ENCODE assay signal across 8 cellular contexts in genomic region chr7:30134523-30135270, GRCh38. TPM values are rescaled to one million over a fixed set of nuclear protein-coding genes. Genes with fewer than 3 reads are reported as not detected.
DNase-seq lines count a peak whose midpoint lies in the region; ATAC-seq and TF ChIP-seq lines count a peak whose summit lies in the region.

MTURN (plus strand) TSS chr7:30134986; CDS start chr7:30135137, 151 bp downstream.

- TF ChIP-seq POLR2A in right lobe of liver (IDR thresholded peaks at IDR 0.05) = peak; percentile 49

- DNase-seq in BJ (ENCODE audit: low read depth) (no peak), NCI-H748 treated with DMSO at 0.1 percent for 48 hours (lab: John Stamatoyannopoulos, UW) (peak; percentile 80), right lobe of liver (peak; percentile 89 to 94 (median 90))
- DNase-seq in activated CD4-positive, alpha-beta memory T cell treated with anti-CD3 and anti-CD28 coated beads, Interleukin-2, amount 10 ng/mL, durations not matched to agents 7 days and 5 days = peak; percentile 86
- DNase-seq in stimulated activated CD4-positive, alpha-beta T cell treated with anti-CD3 and anti-CD28 coated beads, Interleukin-2, amount 100 ng/mL, for 48 hours = peak; percentile 77 to 81

- ATAC-seq in GM19372 (IDR thresholded peaks at IDR 0.05; ENCODE audit: low read depth, unreplicated experiment) (peak; percentile 82), HG03469 (IDR thresholded peaks at IDR 0.05; ENCODE audit: unreplicated experiment) (peak; percentile 79), right lobe of liver (peak; percentile 82 to 91 (median 88))

- H3K27me3 ChIP-seq in BJ (ENCODE audit: control insufficient read depth, insufficient read depth, low read length) (no peaks in the 10 kb centered on the region), duodenal mucosa (ENCODE audit: control insufficient read depth in 1 of 2, insufficient read depth in 2 of 2, low read length in 2 of 2) (no peaks in the 10 kb centered on the region), right lobe of liver (no peaks in the 10 kb centered on the region)

- H3K4me3 ChIP-seq in BJ (ENCODE audit: low read depth, low read length) (peak within 1 kb of the TSS; percentile 77), duodenal mucosa (ENCODE audit: low read depth in 1 of 2, low read length in 2 of 2) (peak within 1 kb of the TSS; percentile 84 to 89), right lobe of liver (peak within 1 kb of the TSS; percentile 66 to 89 (median 85))

- peak within 1 kb of the TSS; percentile 60 for H3K9ac ChIP-seq in duodenal mucosa (ENCODE audit: low read depth in 1 of 2, low read length in 2 of 2)

- H3K27ac Mint-ChIP-seq in activated CD4-positive, alpha-beta memory T cell treated with anti-CD3 and anti-CD28 coated beads, Interleukin-2, amount 10 ng/mL, durations not matched to agents 7 days and 5 days = peak within 1 kb of the TSS; percentile 47

- intact Hi-C loops in right lobe of liver (cut with DNase I) = no loop called here

- peak within 1 kb of the TSS; percentile 49 for H3K27ac ChIP-seq in duodenal mucosa (ENCODE audit: low read depth, low read length)
- peak within 1 kb of the TSS; percentile 47 to 84 (median 75) for H3K27ac ChIP-seq in right lobe of liver

- TF ChIP-seq CTCF in BJ (IDR thresholded peaks at IDR 0.05; ENCODE audit: insufficient read depth, low read depth, low read length) = no peak
- peak in 1 of 4 donors; percentile 25 for TF ChIP-seq CTCF in right lobe of liver (IDR thresholded peaks at IDR 0.05)

- WGBS in right lobe of liver (ENCODE audit: insufficient coverage, low coverage, low lambda C conversion rate, missing lambda C conversion rate) = under 1% methylated on average over 23 of the region's 98 CpGs

- no peaks in the 10 kb centered on the region for H3K9me3 Mint-ChIP-seq in activated CD4-positive, alpha-beta memory T cell treated with anti-CD3 and anti-CD28 coated beads, Interleukin-2, amount 10 ng/mL, durations not matched to agents 7 days and 5 days

- H3K36me3 Mint-ChIP-seq in activated CD4-positive, alpha-beta memory T cell treated with anti-CD3 and anti-CD28 coated beads, Interleukin-2, amount 10 ng/mL, durations not matched to agents 7 days and 5 days (ENCODE audit: low read depth) = no peaks in the 10 kb centered on the region

- peaks cover 5 to 13% of the 10 kb centered on the region in 2 donors for H3K4me1 ChIP-seq in duodenal mucosa (ENCODE audit: control insufficient read depth in 1 of 2, insufficient read depth in 2 of 2, low read length in 2 of 2)
- H3K4me1 ChIP-seq in right lobe of liver = peaks cover 0 to 6% (median 0%) of the 10 kb centered on the region in 4 donors

- H3K4me3 Mint-ChIP-seq in activated CD4-positive, alpha-beta memory T cell treated with anti-CD3 and anti-CD28 coated beads, Interleukin-2, amount 10 ng/mL, durations not matched to agents 7 days and 5 days = peak within 1 kb of the TSS; percentile 86

- CTCF ChIA-PET in BJ (lab: Yijun Ruan, JAX) = no interaction called here
- CTCF ChIA-PET in activated CD4-positive, alpha-beta memory T cell treated with anti-CD3 and anti-CD28 coated beads, Interleukin-2, amount 10 ng/mL, durations not matched to agents 7 days and 5 days (lab: Charles Lee) = interaction anchor here (1.2 to 1.6 kb wide), 3 partner anchors 12 to 375 kb away, joined by 3 to 4 read pairs (median 4); no protein-coding TSS in a partner anchor

- peaks cover 32% of the 10 kb centered on the region for H3K27me3 Mint-ChIP-seq in activated CD4-positive, alpha-beta memory T cell treated with anti-CD3 and anti-CD28 coated beads, Interleukin-2, amount 10 ng/mL, durations not matched to agents 7 days and 5 days

- H3K4me1 Mint-ChIP-seq in activated CD4-positive, alpha-beta memory T cell treated with anti-CD3 and anti-CD28 coated beads, Interleukin-2, amount 10 ng/mL, durations not matched to agents 7 days and 5 days = peaks cover 8% of the 10 kb centered on the region

- H3K36me3 ChIP-seq in BJ (ENCODE audit: control insufficient read depth, insufficient read depth, low read length) (no peaks in the 10 kb centered on the region), duodenal mucosa (ENCODE audit: control insufficient read depth in 1 of 2, insufficient read depth in 2 of 2, low read length in 2 of 2) (no peaks in the 10 kb centered on the region), right lobe of liver (no peaks in the 10 kb centered on the region)

- POLR2A ChIA-PET in BJ (lab: Charles Lee) = no interaction called here
- POLR2A ChIA-PET in activated CD4-positive, alpha-beta memory T cell treated with anti-CD3 and anti-CD28 coated beads, Interleukin-2, amount 10 ng/mL, durations not matched to agents 7 days and 5 days (lab: Charles Lee) = interaction anchor here (0.8 to 1.3 kb wide), 10 partner anchors 13 to 459 kb away, joined by 3 to 5 read pairs (median 3); partner anchors contain the start of gene NOD1

- H3K9me3 ChIP-seq in duodenal mucosa (ENCODE audit: control insufficient read depth in 1 of 2, low read length in 2 of 2) (no peaks in the 10 kb centered on the region), right lobe of liver (no peaks in the 10 kb centered on the region)

RNA-seq across cellular contexts. Expression of gene MTURN, which starts in this region (rescaled TPM):
- 7.0 and 9.2 TPM in 2 replicates for polyA plus RNA-seq in BJ (2011; rRNA removed)
- polyA minus RNA-seq in BJ (2011; rRNA and poly(A)+ RNA removed) = 3.7 TPM in 2 replicates
- 1 to 10 TPM; 2.3 to 2.7 TPM for total RNA-seq in activated CD4-positive, alpha-beta memory T cell treated with anti-CD3 and anti-CD28 coated beads, Interleukin-2, amount 10 ng/mL, durations not matched to agents 7 days and 5 days
- total RNA-seq in right lobe of liver = 1 to 10 TPM; 2.2 to 5.2 (median 2.9) TPM
